9 cellular contexts compared by ENCODE assay signal in the genomic region with DNA sequence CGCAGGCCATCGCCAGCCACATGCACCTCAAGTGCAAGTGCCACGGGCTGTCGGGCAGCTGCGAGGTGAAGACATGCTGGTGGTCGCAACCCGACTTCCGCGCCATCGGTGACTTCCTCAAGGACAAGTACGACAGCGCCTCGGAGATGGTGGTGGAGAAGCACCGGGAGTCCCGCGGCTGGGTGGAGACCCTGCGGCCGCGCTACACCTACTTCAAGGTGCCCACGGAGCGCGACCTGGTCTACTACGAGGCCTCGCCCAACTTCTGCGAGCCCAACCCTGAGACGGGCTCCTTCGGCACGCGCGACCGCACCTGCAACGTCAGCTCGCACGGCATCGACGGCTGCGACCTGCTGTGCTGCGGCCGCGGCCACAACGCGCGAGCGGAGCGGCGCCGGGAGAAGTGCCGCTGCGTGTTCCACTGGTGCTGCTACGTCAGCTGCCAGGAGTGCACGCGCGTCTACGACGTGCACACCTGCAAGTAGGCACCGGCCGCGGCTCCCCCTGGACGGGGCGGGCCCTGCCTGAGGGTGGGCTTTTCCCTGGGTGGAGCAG. TPM values are rescaled to one million over a fixed set of nuclear protein-coding genes. Genes with fewer than 3 reads are reported as not detected.
A peak's percentile ranks its signal among the peaks of the same experiment; 100 is the strongest.
DNase-seq lines count a peak whose midpoint lies in the region; ATAC-seq, FAIRE-seq and TF ChIP-seq lines count a peak whose summit lies in the region.
"Had no signal": no experiment of that assay in that cellular context is flagged by ENCODE, and none has a peak within 500 bp of the region (broad histone marks: within the 10 kb centered on the region; RNA-seq: fewer than 3 reads in every experiment).

No MANE protein-coding gene starts in this region.

- peaks cover 0 to 2% (median 0%) of the 10 kb centered on the region in 3 donors for H3K36me3 Mint-ChIP-seq in naive thymus-derived CD8-positive, alpha-beta T cell

- H3K9me3 ChIP-seq in HUES64 (ENCODE audit: insufficient read depth, low read depth, low read length) (no peaks in the 10 kb centered on the region), K562 (replicated peaks; ENCODE audit: control insufficient read depth, insufficient read depth, low read depth, low read length) (no peaks in the 10 kb centered on the region)

- TF ChIP-seq EP300 in K562 (IDR thresholded peaks at IDR 0.05; ENCODE audit: low read length): no peak

- peak overlapping the region in 9 of 10 donors; percentile 12 to 70 (median 42) for H3K4me3 Mint-ChIP-seq in naive thymus-derived CD8-positive, alpha-beta T cell

- no peaks in the 10 kb centered on the region for H3K4me1 ChIP-seq in HUES64 (ENCODE audit: insufficient read depth, low read length)
- H3K4me1 ChIP-seq in K562 (replicated peaks in 1 of 2; ENCODE audit: control insufficient read depth in 2 of 2, insufficient read depth in 2 of 2, low read length in 2 of 2): peaks cover 0 to 37% of the 10 kb centered on the region in 2 experiments; a peak in 3 of 5 replicates

- H3K27ac ChIP-seq in HUES64 (ENCODE audit: low read depth, low read length): no peak overlapping the region
- no peak overlapping the region for H3K27ac ChIP-seq in K562 (ENCODE audit: extremely low read depth, low read depth, low read length)

- CTCF ChIA-PET in K562 (lab: Yijun Ruan, JAX; ENCODE audit: low intra/inter-chr PET ratio): no interaction called here

- no peak overlapping the region for H2AFZ ChIP-seq in K562 (ENCODE audit: low read depth, low read length)

- H3K4me3 ChIP-seq in HUES64 (ENCODE audit: low read length): peak overlapping the region; percentile 63
- no peak overlapping the region for H3K4me3 ChIP-seq in K562

- no peak overlapping the region for H3K4me2 ChIP-seq in K562 (ENCODE audit: insufficient read depth, low read length)

- no peaks in the 10 kb centered on the region for H3K79me2 ChIP-seq in K562 (ENCODE audit: control insufficient read depth, insufficient read depth, low read length)

- TF ChIP-seq POLR2A in K562 (conservative IDR thresholded peaks at IDR 0.05): no peak

- no peak for TF ChIP-seq CTCF in K562 (IDR thresholded peaks at IDR 0.05 in 2 of 3, conservative IDR thresholded peaks at IDR 0.05 in 1 of 3; ENCODE audit: insufficient read depth in 2 of 3, low read depth in 1 of 3, low read length in 3 of 3)

- ATAC-seq in K562 (no peak), GM18867 (IDR thresholded peaks at IDR 0.05; ENCODE audit: unreplicated experiment) (no peak), GM19463 (IDR thresholded peaks at IDR 0.05; ENCODE audit: unreplicated experiment) (no peak), HG02852 (IDR thresholded peaks at IDR 0.05; ENCODE audit: unreplicated experiment) (no peak)
- ATAC-seq in naive thymus-derived CD8-positive, alpha-beta T cell: peak; percentile 84 to 86

- peaks cover 12 to 53% (median 32%) of the 10 kb centered on the region in 5 donors for H3K27me3 Mint-ChIP-seq in naive thymus-derived CD8-positive, alpha-beta T cell

- intact Hi-C loops in K562 (cut with micrococcal nuclease): no loop called here

- H3K4me1 Mint-ChIP-seq in naive thymus-derived CD8-positive, alpha-beta T cell: peaks cover 6 to 16% (median 12%) of the 10 kb centered on the region in 4 donors

- H3K9me3 Mint-ChIP-seq in naive thymus-derived CD8-positive, alpha-beta T cell: peaks cover 0 to 6% (median 0%) of the 10 kb centered on the region in 9 donors

- no peaks in the 10 kb centered on the region for H4K20me1 ChIP-seq in K562 (replicated peaks; ENCODE audit: control insufficient read depth, insufficient read depth, low read length)

- BruUV-seq in K562 (replicated peaks; lab: Mats Ljungman, UMichigan): no TSS peak

- in situ Hi-C loops in K562 (cut with MboI): no loop called here

- POLR2A ChIA-PET in K562 (lab: Yijun Ruan, JAX): interaction anchor here (0.7 to 3.5 kb wide), 3 partner anchors 24 to 41 kb away, joined by 3 to 18 read pairs (median 3); partner anchors contain the start of gene ARF1
- POLR2A ChIA-PET in naive thymus-derived CD8-positive, alpha-beta T cell (lab: Charles Lee): interaction anchor here (2.4 kb wide), 1 partner anchor 23 kb away, joined by 10 read pairs; the partner anchor contains the start of gene ARF1

- peak overlapping the region in 2 of 10 donors; percentile 11 to 79 for H3K27ac Mint-ChIP-seq in naive thymus-derived CD8-positive, alpha-beta T cell

- H3K9ac ChIP-seq in HUES64 (ENCODE audit: low read depth, low read length): no peak overlapping the region
- no peak overlapping the region for H3K9ac ChIP-seq in K562 (ENCODE audit: insufficient read depth in 1 of 2, low read depth in 2 of 2, low read length in 2 of 2)

- TF ChIP-seq RAD21 in K562 (CRISPR knock-in tag; conservative IDR thresholded peaks at IDR 0.05 in 1 of 2, IDR thresholded peaks at IDR 0.05 in 1 of 2): no peak

- DNase-seq in CD1c-positive myeloid dendritic cell (ENCODE audit: extremely low spot score): peak; percentile 31
- DNase-seq in K562 (ENCODE audit: extremely low read depth in 1 of 4, low spot score in 3 of 4): no peak
- peak in 9 of 10 donors; percentile 21 to 80 (median 76) for DNase-seq in naive thymus-derived CD8-positive, alpha-beta T cell
- DNase-seq in D341Med (ENCODE audit: low spot score): no peak

- H3K27me3 ChIP-seq in HUES64 (ENCODE audit: insufficient read depth, low read length): peaks cover 91% of the 10 kb centered on the region
- peaks cover 0 to 16% of the 10 kb centered on the region in 2 experiments; a peak in 3 of 5 replicates for H3K27me3 ChIP-seq in K562 (ENCODE audit: control insufficient read depth in 2 of 2, insufficient read depth in 2 of 2, low read length in 2 of 2)

- H3K36me3 ChIP-seq in HUES64 (ENCODE audit: insufficient read depth, low read length) (no peaks in the 10 kb centered on the region), K562 (ENCODE audit: control insufficient read depth, insufficient read depth, low read length) (no peaks in the 10 kb centered on the region)

- 63% methylated on average over 60 of the region's 60 CpGs for WGBS in HUES64
- 92% methylated on average over 45 of the region's 60 CpGs for WGBS in K562 (ENCODE audit: insufficient coverage, low coverage, missing lambda C conversion rate)

- no peak for FAIRE-seq in K562 (lab: Jason Lieb, UNC)
- FAIRE-seq: endometrium had no signal

- no peaks in the 10 kb centered on the region for H3K9me1 ChIP-seq in K562 (ENCODE audit: control insufficient read depth, insufficient read depth, low read length)

RNA-seq across cellular contexts. Expression of gene ARF1, which starts 23.4 kb away (rescaled TPM):
- polyA plus RNA-seq in HUES64 (2013, experiment 1 of 2): 237 TPM
- 240 TPM for polyA plus RNA-seq in HUES64 (2013, experiment 2 of 2)
- 99.7 and 210 TPM in 2 replicates for total RNA-seq in K562 (2011; cell fraction: chromatin; rRNA removed; ENCODE audit: low replicate concordance)
- total RNA-seq in K562 (2011; cell fraction: nucleolus; rRNA removed): 245 and 251 TPM in 2 replicates
- total RNA-seq in K562 (2011; cell fraction: nucleoplasm; rRNA removed): 187 and 199 TPM in 2 replicates
- 325 and 442 TPM in 2 replicates for total RNA-seq in K562 (2014; rRNA removed)
- total RNA-seq in K562 (2014; rRNA removed; fragmentation: Illumina TruSeq; extraction: Trizol): 120 and 140 TPM in 2 replicates
- 192 and 198 TPM in 2 replicates for total RNA-seq in K562 (2015; rRNA removed; fragmentation: Illumina TruSeq; extraction: Trizol)
- 472 and 483 TPM in 2 replicates for total RNA-seq in K562 (2021)
- 351 and 621 TPM in 2 replicates for polyA plus RNA-seq in K562 (2011; rRNA removed)
- 776 and 1,036 TPM in 2 replicates for polyA plus RNA-seq in K562 (2011; cell fraction: cytosol; rRNA removed)
- 257 and 274 TPM in 2 replicates for polyA plus RNA-seq in K562 (2011; cell fraction: nucleus; rRNA removed)
- polyA plus RNA-seq in K562 (2012): 485 and 750 TPM in 2 replicates
- 593 and 811 TPM in 2 replicates for polyA plus RNA-seq in K562 (2014; fragmentation: Illumina TruSeq; extraction: Trizol)
- 100 to 1,000 TPM in 1 of 2 experiments, 10 to 100 TPM in 1; 69.8 to 232 TPM for polyA plus RNA-seq in K562 (2014; fragmentation: Nextera tagmentation; extraction: Ambion mirVana)
- 435 and 476 TPM in 2 replicates for polyA plus RNA-seq in K562 (2014; rRNA removed)
- 408 and 480 TPM in 2 replicates for polyA minus RNA-seq in K562 (2011; rRNA and poly(A)+ RNA removed)
- polyA minus RNA-seq in K562 (2011; cell fraction: cytosol; rRNA and poly(A)+ RNA removed): 429 and 660 TPM in 2 replicates
- 68.0 and 128 TPM in 2 replicates for polyA minus RNA-seq in K562 (2011; cell fraction: nucleus; rRNA and poly(A)+ RNA removed)
- 100 to 1,000 TPM; 201 to 203 TPM for total RNA-seq in naive thymus-derived CD8-positive, alpha-beta T cell
- polyA plus RNA-seq in naive thymus-derived CD8-positive, alpha-beta T cell: 100 to 1,000 TPM; 332 to 385 (median 368) TPM

RNA-seq across cellular contexts. Expression of gene C1orf35, which starts 44.1 kb away (rescaled TPM):
- 21.1 TPM for polyA plus RNA-seq in HUES64 (2013, experiment 1 of 2)
- polyA plus RNA-seq in HUES64 (2013, experiment 2 of 2): 18.2 TPM
- total RNA-seq in K562 (2011; cell fraction: chromatin; rRNA removed; ENCODE audit: low replicate concordance): 16.4 and 31.0 TPM in 2 replicates
- 27.0 and 28.6 TPM in 2 replicates for total RNA-seq in K562 (2011; cell fraction: nucleolus; rRNA removed)
- 20.4 and 20.5 TPM in 2 replicates for total RNA-seq in K562 (2011; cell fraction: nucleoplasm; rRNA removed)
- total RNA-seq in K562 (2014; rRNA removed) (42.2 and 50.8 TPM in 2 replicates), K562 (2014; rRNA removed; fragmentation: Illumina TruSeq; extraction: Trizol) (4.9 and 8.3 TPM in 2 replicates), K562 (2015; rRNA removed; fragmentation: Illumina TruSeq; extraction: Trizol) (18.9 and 23.2 TPM in 2 replicates), K562 (2021) (38.2 and 41.8 TPM in 2 replicates)
- polyA plus RNA-seq in K562 (2011; rRNA removed) (10.8 and 15.6 TPM in 2 replicates), K562 (2014; fragmentation: Illumina TruSeq; extraction: Trizol) (12.5 and 20.9 TPM in 2 replicates), K562 (2014; fragmentation: Nextera tagmentation; extraction: Ambion mirVana) (1 to 10 TPM; 3.2 to 3.8 TPM), K562 (2014; rRNA removed) (34.3 and 48.7 TPM in 2 replicates)
- 12.7 and 22.3 TPM in 2 replicates for polyA plus RNA-seq in K562 (2011; cell fraction: cytosol; rRNA removed)
- 44.7 and 65.7 TPM in 2 replicates for polyA plus RNA-seq in K562 (2011; cell fraction: nucleus; rRNA removed)
- polyA plus RNA-seq in K562 (2012): 28.9 and 30.6 TPM in 2 replicates
- 1.9 and 2.0 TPM in 2 replicates for polyA minus RNA-seq in K562 (2011; rRNA and poly(A)+ RNA removed)
- 2.3 and 5.9 TPM in 2 replicates for polyA minus RNA-seq in K562 (2011; cell fraction: cytosol; rRNA and poly(A)+ RNA removed)
- 6.9 and 8.2 TPM in 2 replicates for polyA minus RNA-seq in K562 (2011; cell fraction: nucleus; rRNA and poly(A)+ RNA removed)
- total RNA-seq in naive thymus-derived CD8-positive, alpha-beta T cell: 10 to 100 TPM; 26.0 to 28.1 TPM
- polyA plus RNA-seq in naive thymus-derived CD8-positive, alpha-beta T cell: 10 to 100 TPM; 12.9 to 25.6 (median 20.0) TPM

RNA-seq across cellular contexts. Expression of gene MRPL55, which starts 50.0 kb away (rescaled TPM):
- 47.5 TPM for polyA plus RNA-seq in HUES64 (2013, experiment 1 of 2)
- polyA plus RNA-seq in HUES64 (2013, experiment 2 of 2): 53.4 TPM
- 49.1 and 124 TPM in 2 replicates for total RNA-seq in K562 (2011; cell fraction: chromatin; rRNA removed; ENCODE audit: low replicate concordance)
- 125 and 127 TPM in 2 replicates for total RNA-seq in K562 (2011; cell fraction: nucleolus; rRNA removed)
- total RNA-seq in K562 (2011; cell fraction: nucleoplasm; rRNA removed): 91.0 and 99.2 TPM in 2 replicates
- 228 and 230 TPM in 2 replicates for total RNA-seq in K562 (2014; rRNA removed)
- total RNA-seq in K562 (2014; rRNA removed; fragmentation: Illumina TruSeq; extraction: Trizol): 26.7 and 47.2 TPM in 2 replicates
- total RNA-seq in K562 (2015; rRNA removed; fragmentation: Illumina TruSeq; extraction: Trizol): 83.8 and 90.1 TPM in 2 replicates
- total RNA-seq in K562 (2021): 112 and 120 TPM in 2 replicates
- 65.9 and 115 TPM in 2 replicates for polyA plus RNA-seq in K562 (2011; rRNA removed)
- polyA plus RNA-seq in K562 (2011; cell fraction: cytosol; rRNA removed): 142 and 334 TPM in 2 replicates
- polyA plus RNA-seq in K562 (2011; cell fraction: nucleus; rRNA removed): 277 and 406 TPM in 2 replicates
- 90.3 and 111 TPM in 2 replicates for polyA plus RNA-seq in K562 (2012)
- 81.0 and 93.0 TPM in 2 replicates for polyA plus RNA-seq in K562 (2014; fragmentation: Illumina TruSeq; extraction: Trizol)
- 10 to 100 TPM; 34.9 to 77.0 TPM for polyA plus RNA-seq in K562 (2014; fragmentation: Nextera tagmentation; extraction: Ambion mirVana)
- 154 and 166 TPM in 2 replicates for polyA plus RNA-seq in K562 (2014; rRNA removed)
- polyA minus RNA-seq in K562 (2011; rRNA and poly(A)+ RNA removed): 25.6 and 46.0 TPM in 2 replicates
- 61.9 and 66.6 TPM in 2 replicates for polyA minus RNA-seq in K562 (2011; cell fraction: cytosol; rRNA and poly(A)+ RNA removed)
- polyA minus RNA-seq in K562 (2011; cell fraction: nucleus; rRNA and poly(A)+ RNA removed): 48.2 and 76.1 TPM in 2 replicates
- 10 to 100 TPM; 61.9 to 64.8 TPM for total RNA-seq in naive thymus-derived CD8-positive, alpha-beta T cell
- polyA plus RNA-seq in naive thymus-derived CD8-positive, alpha-beta T cell: 100 to 1,000 TPM in 2 of 3 donors, 10 to 100 TPM in 1; 96.9 to 130 (median 103) TPM

RNA-seq across cellular contexts. Expression of gene WNT3A, which starts 52.3 kb away (rescaled TPM):
- polyA plus RNA-seq in HUES64 (2013, experiment 1 of 2): 3.4 TPM
- 3.3 TPM for polyA plus RNA-seq in HUES64 (2013, experiment 2 of 2)
- not detected in 2 replicates for total RNA-seq in K562 (2011; cell fraction: chromatin; rRNA removed; ENCODE audit: low replicate concordance)
- not detected in 2 replicates for total RNA-seq in K562 (2011; cell fraction: nucleolus; rRNA removed)
- not detected in 2 replicates for total RNA-seq in K562 (2011; cell fraction: nucleoplasm; rRNA removed)
- not detected in 2 replicates for total RNA-seq in K562 (2014; rRNA removed)
- not detected in 2 replicates for total RNA-seq in K562 (2014; rRNA removed; fragmentation: Illumina TruSeq; extraction: Trizol)
- total RNA-seq in K562 (2015; rRNA removed; fragmentation: Illumina TruSeq; extraction: Trizol): not detected in 2 replicates
- not detected in 2 replicates for total RNA-seq in K562 (2021)
- not detected in 2 replicates for polyA plus RNA-seq in K562 (2011; rRNA removed)
- not detected in 2 replicates for polyA plus RNA-seq in K562 (2011; cell fraction: cytosol; rRNA removed)
- not detected in 2 replicates for polyA plus RNA-seq in K562 (2011; cell fraction: nucleus; rRNA removed)
- not detected in 2 replicates for polyA plus RNA-seq in K562 (2012)
- not detected in 2 replicates for polyA plus RNA-seq in K562 (2014; fragmentation: Illumina TruSeq; extraction: Trizol)
- polyA plus RNA-seq in K562 (2014; fragmentation: Nextera tagmentation; extraction: Ambion mirVana): not detected
- not detected in 2 replicates for polyA plus RNA-seq in K562 (2014; rRNA removed)
- polyA minus RNA-seq in K562 (2011; rRNA and poly(A)+ RNA removed): not detected in 2 replicates
- not detected in 2 replicates for polyA minus RNA-seq in K562 (2011; cell fraction: cytosol; rRNA and poly(A)+ RNA removed)
- polyA minus RNA-seq in K562 (2011; cell fraction: nucleus; rRNA and poly(A)+ RNA removed): not detected in 2 replicates
- total RNA-seq in naive thymus-derived CD8-positive, alpha-beta T cell: not detected
- not detected for polyA plus RNA-seq in naive thymus-derived CD8-positive, alpha-beta T cell

Comparison
In these comparisons a context has a peak if more than half of its experiments do, and no peak if none do; other contexts are left out.
1. DNase-seq: peak in CD1c-positive myeloid dendritic cell (single experiment) and naive thymus-derived CD8-positive, alpha-beta T cell (9 of 10); none in K562 (0 of 4) and D341Med (single experiment).
2. ATAC-seq: peak in naive thymus-derived CD8-positive, alpha-beta T cell (2 of 2); none in K562 (single experiment), GM18867 (single experiment), GM19463 (single experiment) and HG02852 (single experiment).